Comparison of ENCODE assay signal across 8 cellular contexts in the genomic region with DNA sequence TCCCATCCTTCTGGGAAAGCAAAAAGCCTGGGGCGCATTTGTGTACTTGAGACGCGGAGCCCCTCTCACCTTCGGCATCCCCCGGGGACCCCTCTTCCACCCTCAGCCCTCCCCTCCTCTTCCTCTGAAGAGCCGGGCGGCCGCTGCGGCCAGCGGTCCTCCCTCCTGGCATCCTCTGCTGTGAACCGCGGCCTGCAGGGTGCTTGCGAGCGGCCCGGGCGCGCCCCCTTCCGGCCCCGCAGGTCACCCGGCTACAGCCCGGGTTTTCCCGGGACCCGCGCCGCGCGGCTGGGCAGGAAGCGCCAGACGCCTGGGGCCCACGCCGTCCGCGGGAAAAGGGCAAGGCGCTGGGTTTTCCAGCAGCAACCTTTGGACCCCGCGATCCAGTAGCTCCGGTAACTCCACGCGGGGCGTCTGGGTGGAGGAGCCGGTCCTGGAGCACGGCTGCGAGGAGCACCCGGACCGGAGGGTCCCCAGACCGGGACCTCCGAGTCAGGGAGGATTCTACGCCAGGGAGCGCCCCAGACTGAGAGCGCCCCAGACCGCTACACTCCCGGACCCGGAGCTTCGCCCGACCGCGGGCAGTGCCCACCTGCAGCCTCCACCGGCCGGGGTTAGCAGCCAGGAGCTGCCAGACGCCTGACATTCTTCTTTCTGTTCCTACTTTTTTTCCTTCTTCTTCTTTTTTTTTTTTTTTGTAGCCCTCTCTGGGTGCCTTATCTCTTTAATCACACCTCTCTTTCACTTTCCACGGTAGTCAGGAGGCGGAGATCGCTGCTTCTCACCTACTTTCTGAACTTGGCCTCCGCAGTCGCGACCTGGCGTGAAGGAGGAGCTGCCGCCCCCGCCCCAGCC. TPM values are rescaled to one million over a fixed set of nuclear protein-coding genes. Genes with fewer than 3 reads are reported as not detected.
A peak's percentile ranks its signal among the peaks of the same experiment; 100 is the strongest.
DNase-seq lines count a peak whose midpoint lies in the region; ATAC-seq, FAIRE-seq and TF ChIP-seq lines count a peak whose summit lies in the region.

A gene with protein sequence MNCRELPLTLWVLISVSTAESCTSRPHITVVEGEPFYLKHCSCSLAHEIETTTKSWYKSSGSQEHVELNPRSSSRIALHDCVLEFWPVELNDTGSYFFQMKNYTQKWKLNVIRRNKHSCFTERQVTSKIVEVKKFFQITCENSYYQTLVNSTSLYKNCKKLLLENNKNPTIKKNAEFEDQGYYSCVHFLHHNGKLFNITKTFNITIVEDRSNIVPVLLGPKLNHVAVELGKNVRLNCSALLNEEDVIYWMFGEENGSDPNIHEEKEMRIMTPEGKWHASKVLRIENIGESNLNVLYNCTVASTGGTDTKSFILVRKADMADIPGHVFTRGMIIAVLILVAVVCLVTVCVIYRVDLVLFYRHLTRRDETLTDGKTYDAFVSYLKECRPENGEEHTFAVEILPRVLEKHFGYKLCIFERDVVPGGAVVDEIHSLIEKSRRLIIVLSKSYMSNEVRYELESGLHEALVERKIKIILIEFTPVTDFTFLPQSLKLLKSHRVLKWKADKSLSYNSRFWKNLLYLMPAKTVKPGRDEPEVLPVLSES (plus strand): TSS at position 271 of the 855 bp plus-strand sequence. CDS start 6,865 bp downstream, outside the sequence.

- H3K27ac ChIP-seq in caudate nucleus (ENCODE audit: low read depth, low read length) (no peak within 1 kb of the TSS), kidney (ENCODE audit: low read depth in 2 of 2, low read length in 2 of 2) (peak within 1 kb of the TSS; percentile 63 to 74)

- intact Hi-C loops in kidney (cut with DNase I) = no loop called here

- H3K9ac ChIP-seq in kidney (ENCODE audit: low read length in 2 of 2) = peak within 1 kb of the TSS; percentile 87 to 91

- H3K4me3 ChIP-seq in WI38 (ENCODE audit: low read depth, low read length) (peak within 1 kb of the TSS; percentile 77), kidney (ENCODE audit: low read length in 2 of 2) (peak within 1 kb of the TSS; percentile 60 to 80)

- peak; percentile 77 for TF ChIP-seq CTCF in WI38 (IDR thresholded peaks at IDR 0.05; ENCODE audit: low read depth, low read length)
- peak; percentile 72 for TF ChIP-seq CTCF in kidney (IDR thresholded peaks at IDR 0.05; ENCODE audit: borderline replicate concordance, extremely low read depth, insufficient read depth)

- no peaks in the 10 kb centered on the region for H3K36me3 ChIP-seq in kidney (ENCODE audit: control insufficient read depth in 1 of 2, insufficient read depth in 2 of 2, low read length in 2 of 2)

- ATAC-seq in HG02571 (IDR thresholded peaks at IDR 0.05; ENCODE audit: unreplicated experiment) = peak; percentile 94

- H3K4me1 ChIP-seq in kidney (ENCODE audit: control insufficient read depth in 1 of 2, insufficient read depth in 1 of 2, low read depth in 1 of 2, low read length in 2 of 2) = no peaks in the 10 kb centered on the region

- no peak for FAIRE-seq in kidney (lab: Jason Lieb, UNC)

- peak; percentile 9 for DNase-seq in NCI-H1092 treated with DMSO at 0.1 percent for 48 hours (lab: John Stamatoyannopoulos, UW)
- no peak for DNase-seq in NCI-H1092 (lab: John Stamatoyannopoulos, UW)
- peak; percentile 10 for DNase-seq in NAMALWA (ENCODE audit: low spot score)
- DNase-seq in caudate nucleus (lab: John Stamatoyannopoulos, UW) = peak in 51 of 61 donors; percentile 2 to 57 (median 24)
- peak; percentile 92 for DNase-seq in kidney
- peak; percentile 85 for DNase-seq in stimulated activated CD4-positive, alpha-beta T cell treated with anti-CD3 and anti-CD28 coated beads, Interleukin-15, amount 100 ng/mL, for 24 hours

- H3K9me3 ChIP-seq in kidney (ENCODE audit: control insufficient read depth in 1 of 2, low read length in 2 of 2) = no peaks in the 10 kb centered on the region

RNA-seq across cellular contexts. Expression of the gene that starts here (rescaled TPM):
- total RNA-seq in kidney = 14.9 TPM
- polyA plus RNA-seq in kidney (ENCODE audit: insufficient read depth, low read depth, low replicate concordance) = 3.6 TPM
